In genomic region chr5:76663573-76663972, GRCh38 we compare ENCODE assay signal across 19 cellular contexts. TPM values are rescaled to one million over a fixed set of nuclear protein-coding genes. Genes with fewer than 3 reads are reported as not detected.
DNase-seq lines count a peak whose midpoint lies in the region; ATAC-seq and TF ChIP-seq lines count a peak whose summit lies in the region.
"Had no signal": no experiment of that assay in that cellular context is flagged by ENCODE, and none has a peak within 500 bp of the region (broad histone marks: within the 10 kb centered on the region; RNA-seq: fewer than 3 reads in every experiment).

No MANE protein-coding gene starts in this region.

- TF ChIP-seq RAD21 in Ishikawa (IDR thresholded peaks at IDR 0.05; ENCODE audit: low read depth) = no peak

- no peak overlapping the region for H3K4me3 Mint-ChIP-seq in central memory CD8-positive, alpha-beta T cell
- H3K4me3 Mint-ChIP-seq in T-helper 17 cell = no peak overlapping the region
- H3K4me3 Mint-ChIP-seq: CD4-positive, alpha-beta memory T cell; GM23338 had no signal

- peak overlapping the region; percentile 0 for H3K27ac Mint-ChIP-seq in central memory CD8-positive, alpha-beta T cell (ENCODE audit: low read depth)
- H3K27ac Mint-ChIP-seq in T-helper 17 cell = no peak overlapping the region
- H3K27ac Mint-ChIP-seq: GM23338 had no signal

- H3K4me1 Mint-ChIP-seq in central memory CD8-positive, alpha-beta T cell = peaks cover 12% of the 10 kb centered on the region
- peaks cover 17% of the 10 kb centered on the region for H3K4me1 Mint-ChIP-seq in T-helper 17 cell

- H3K36me3 Mint-ChIP-seq in central memory CD8-positive, alpha-beta T cell (ENCODE audit: insufficient read depth) = peaks cover 52% of the 10 kb centered on the region
- peaks cover 18% of the 10 kb centered on the region for H3K36me3 Mint-ChIP-seq in T-helper 17 cell (ENCODE audit: low read depth)

- no peak for TF ChIP-seq EP300 in Ishikawa (IDR thresholded peaks at IDR 0.05; ENCODE audit: borderline replicate concordance)

- no peaks in the 10 kb centered on the region for H3K9me3 ChIP-seq in T-helper 17 cell (ENCODE audit: control insufficient read depth, low read length, poor library complexity, severe bottlenecking)
- H3K9me3 ChIP-seq: BLaER1 had no signal

- ATAC-seq in central memory CD8-positive, alpha-beta T cell (replicated peaks; ENCODE audit: extremely low read depth, poor library complexity, severe bottlenecking) = no peak
- no peak for ATAC-seq in GM21529 (IDR thresholded peaks at IDR 0.05; ENCODE audit: unreplicated experiment)
- ATAC-seq in GM21526 (IDR thresholded peaks at IDR 0.05; ENCODE audit: low FRiP score, unreplicated experiment) = no peak
- no peak for ATAC-seq in T-helper 17 cell
- ATAC-seq: GM23338 had no signal

- DNase-seq in Daoy (ENCODE audit: low read depth) (peak; percentile 20), kidney tubule cell (ENCODE audit: low spot score) (peak; percentile 69), T-helper 17 cell (no peak)
- DNase-seq in central memory CD8-positive, alpha-beta T cell (ENCODE audit: low spot score in 2 of 2) = no peak
- DNase-seq: CD4-positive, alpha-beta memory T cell; DMS79; HCEC 1CT; KBM-7; MV-4-11; NCI-H187; NCI-H2227 treated with DMSO at 0.1 percent for 48 hours; NCI-H510A treated with DMSO at 0.1 percent for 48 hours; NCI-H774; PC-9 had no signal

- H3K9me3 Mint-ChIP-seq in central memory CD8-positive, alpha-beta T cell = no peaks in the 10 kb centered on the region
- H3K9me3 Mint-ChIP-seq: GM23338 had no signal

- H3K27me3 Mint-ChIP-seq in central memory CD8-positive, alpha-beta T cell = no peaks in the 10 kb centered on the region
- no peaks in the 10 kb centered on the region for H3K27me3 Mint-ChIP-seq in T-helper 17 cell
- H3K27me3 Mint-ChIP-seq: CD4-positive, alpha-beta memory T cell had no signal

TF ChIP-seq in Ishikawa, 13 proteins besides CTCF, POLR2A, EP300 and RAD21:
- TF ChIP-seq NFIC (IDR thresholded peaks at IDR 0.05) (peak; percentile 39), EGR1 (IDR thresholded peaks at IDR 0.05) (no peak), YY1 (IDR thresholded peaks at IDR 0.05; ENCODE audit: low read depth) (no peak)
TF ChIP-seq in Ishikawa: peak in this region for 1.

RNA-seq across cellular contexts. Expression of gene F2RL2, which starts 40.4 kb away (rescaled TPM):
- total RNA-seq in Daoy (2014; rRNA removed; shearing (Covaris generic)) = 0.39 and 1.5 TPM in 2 replicates
- not detected for total RNA-seq in T-helper 17 cell
- total RNA-seq: CD4-positive, alpha-beta memory T cell had no signal

RNA-seq across cellular contexts. Expression of gene F2R, which starts 52.4 kb away (rescaled TPM):
- total RNA-seq in Daoy (2014; rRNA removed; shearing (Covaris generic)) = 27.1 and 28.4 TPM in 2 replicates
- 10 to 100 TPM in 1 of 2 donors, 1 to 10 TPM in 1; 3.6 to 20.4 TPM for total RNA-seq in T-helper 17 cell

Comparison
In these comparisons a context has a peak if more than half of its experiments do, and no peak if none do; other contexts are left out.
1. DNase-seq: peak in Daoy (single experiment) and kidney tubule cell (single experiment); none in central memory CD8-positive, alpha-beta T cell (0 of 2) and T-helper 17 cell (0 of 3).